7 cellular contexts compared by ENCODE assay signal in genomic region chr6:15143540-15143939, GRCh38.
"Had no signal": no experiment of that assay in that cellular context is flagged by ENCODE, and none has a peak within 500 bp of the region (broad histone marks: within the 10 kb centered on the region; RNA-seq: fewer than 3 reads in every experiment).

No MANE protein-coding gene starts in this region.

- DNase-seq: H7, KG1 had no signal

- H3K9me3 Mint-ChIP-seq: GM23338 had no signal

- FAIRE-seq: HTR-8/SVneo had no signal

- ATAC-seq: GM23338, HCT116 had no signal

- H2AFZ ChIP-seq: GM23338 had no signal

- H3K27ac Mint-ChIP-seq: GM23338, IgD-negative memory B cell had no signal

- H3K4me1 ChIP-seq: HAP-1 had no signal

- H3K4me3 Mint-ChIP-seq: GM23338, IgD-negative memory B cell had no signal

- H3K4me3 ChIP-seq: GM23338, HAP-1 had no signal

- H3K36me3 ChIP-seq: HAP-1 had no signal

- H3K9me3 ChIP-seq: HAP-1 had no signal

- H3K4me2 ChIP-seq: GM23338 had no signal
